Comparison of ENCODE assay signal across 8 cellular contexts in the genomic region with DNA sequence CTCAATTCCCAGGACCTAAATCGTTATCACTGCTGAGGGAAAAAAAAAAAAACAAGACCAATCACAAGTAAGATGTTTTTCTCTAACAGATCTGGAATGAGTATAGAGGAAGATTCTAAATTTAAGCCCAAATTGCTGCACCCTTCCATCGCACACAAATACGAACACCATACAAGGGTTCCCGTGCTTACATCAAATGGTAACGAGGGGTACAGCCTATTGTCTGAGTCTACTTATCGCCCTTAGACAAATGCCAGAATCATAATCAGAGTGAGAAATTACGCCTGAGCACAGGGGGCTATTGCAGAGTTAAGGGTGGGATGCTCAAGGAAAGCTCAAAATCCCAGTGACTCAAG. TPM values are rescaled to one million over a fixed set of nuclear protein-coding genes. Genes with fewer than 3 reads are reported as not detected.
DNase-seq lines count a peak whose midpoint lies in the region; ATAC-seq and TF ChIP-seq lines count a peak whose summit lies in the region.

No MANE protein-coding gene starts in this region.

- no peak for TF ChIP-seq CTCF in BE2C (IDR thresholded peaks at IDR 0.05; ENCODE audit: low read depth, low read length)
- TF ChIP-seq CTCF in HEK293 (tag by site-specific recombination; IDR thresholded peaks at IDR 0.05), result no peak

- peak overlapping the region; percentile 95 to 98 for H3K27ac Mint-ChIP-seq in activated naive CD4-positive, alpha-beta T cell treated with anti-CD3 and anti-CD28 coated beads, Interleukin-2, amount 50 U/mL, for 72 hours
- peak overlapping the region; percentile 100 for H3K27ac Mint-ChIP-seq in stimulated activated naive CD8-positive, alpha-beta T cell treated with anti-CD3 and anti-CD28 coated beads, Interleukin-15, amount 100 ng/mL, for 72 hours

- no peaks in the 10 kb centered on the region for H3K36me3 ChIP-seq in BE2C
- no peaks in the 10 kb centered on the region for H3K36me3 ChIP-seq in HEK293 (ENCODE audit: control insufficient read depth in 2 of 2, insufficient read depth in 1 of 2, low read length in 2 of 2)
- H3K36me3 ChIP-seq in iPS-15b (ENCODE audit: control insufficient read depth, insufficient read depth, low read length), result no peaks in the 10 kb centered on the region

- ATAC-seq in activated naive CD4-positive, alpha-beta T cell treated with anti-CD3 and anti-CD28 coated beads, Interleukin-2, amount 50 U/mL, for 72 hours, result peak in 1 of 2 donors; percentile 14
- peak; percentile 27 for ATAC-seq in stimulated activated naive CD8-positive, alpha-beta T cell treated with anti-CD3 and anti-CD28 coated beads, Interleukin-15, amount 100 ng/mL, for 72 hours
- ATAC-seq in GM21825 (IDR thresholded peaks at IDR 0.05; ENCODE audit: unreplicated experiment), result no peak

- H3K27me3 ChIP-seq in BE2C (no peaks in the 10 kb centered on the region), iPS-15b (ENCODE audit: control insufficient read depth, insufficient read depth, low read length) (no peaks in the 10 kb centered on the region)

- H3K9ac ChIP-seq in iPS-15b (ENCODE audit: low read depth, low read length), result peak overlapping the region; percentile 80

- H3K27me3 Mint-ChIP-seq in stimulated activated naive CD8-positive, alpha-beta T cell treated with anti-CD3 and anti-CD28 coated beads, Interleukin-15, amount 100 ng/mL, for 72 hours, result peaks cover 6% of the 10 kb centered on the region

- H3K9me3 ChIP-seq in BE2C, result no peaks in the 10 kb centered on the region
- no peaks in the 10 kb centered on the region for H3K9me3 ChIP-seq in HEK293 (ENCODE audit: control insufficient read depth, insufficient read depth, low read depth, low read length)
- no peaks in the 10 kb centered on the region for H3K9me3 ChIP-seq in iPS-15b (ENCODE audit: control insufficient read depth, insufficient read depth, low read length)

- peaks cover 0 to 5% of the 10 kb centered on the region in 2 donors for H3K36me3 Mint-ChIP-seq in activated naive CD4-positive, alpha-beta T cell treated with anti-CD3 and anti-CD28 coated beads, Interleukin-2, amount 50 U/mL, for 72 hours

- peak overlapping the region; percentile 94 to 96 for H3K4me3 Mint-ChIP-seq in stimulated activated naive CD8-positive, alpha-beta T cell treated with anti-CD3 and anti-CD28 coated beads, Interleukin-15, amount 100 ng/mL, for 72 hours

- peak overlapping the region; percentile 84 for H3K27ac ChIP-seq in HEK293 (ENCODE audit: extremely low read depth, low read depth, low read length)

- no peaks in the 10 kb centered on the region for H3K9me3 Mint-ChIP-seq in activated naive CD4-positive, alpha-beta T cell treated with anti-CD3 and anti-CD28 coated beads, Interleukin-2, amount 50 U/mL, for 72 hours
- H3K9me3 Mint-ChIP-seq in stimulated activated naive CD8-positive, alpha-beta T cell treated with anti-CD3 and anti-CD28 coated beads, Interleukin-15, amount 100 ng/mL, for 72 hours, result no peaks in the 10 kb centered on the region

- H3K4me3 ChIP-seq in BE2C (ENCODE audit: low read depth, low read length), result peak overlapping the region; percentile 96
- H3K4me3 ChIP-seq in HEK293 (ENCODE audit: low read depth, low read length), result peak overlapping the region; percentile 77
- peak overlapping the region; percentile 94 for H3K4me3 ChIP-seq in iPS-15b (ENCODE audit: low read depth, low read length)

- POLR2A ChIA-PET in HEK293 (lab: Yijun Ruan, JAX), result interaction anchor here (0.7 kb wide), 1 partner anchor 68 kb away, joined by 3 read pairs; no protein-coding TSS in a partner anchor

- CTCF ChIA-PET in HEK293 (lab: Yijun Ruan, JAX), result interaction anchor here (0.5 to 0.6 kb wide), 2 partner anchors 83 to 191 kb away, joined by 4 to 7 read pairs; no protein-coding TSS in a partner anchor

- DNase-seq in BE2C, result no peak
- no peak for DNase-seq in activated naive CD4-positive, alpha-beta T cell treated with anti-CD3 and anti-CD28 coated beads, Interleukin-2, amount 50 U/mL, for 72 hours (ENCODE audit: low spot score in 2 of 2)
- DNase-seq in stimulated activated naive CD8-positive, alpha-beta T cell treated with anti-CD3 and anti-CD28 coated beads, Interleukin-15, amount 100 ng/mL, for 72 hours, result no peak
- DNase-seq in stimulated activated naive CD4-positive, alpha-beta T cell treated with Interleukin-2 at 50 U/mL for 16 hours (lab: John Stamatoyannopoulos, UW), result no peak
- no peak for DNase-seq in activated CD8-positive, alpha-beta memory T cell treated with anti-CD3 and anti-CD28 coated beads, Interleukin-2, amount 50 U/mL, for 4 hours

- H3K4me1 ChIP-seq in BE2C (peaks cover under 1% of the 10 kb centered on the region; the same call in 1 of the 2 replicates), HEK293 (ENCODE audit: control insufficient read depth, insufficient read depth, low read length) (peaks cover under 1% of the 10 kb centered on the region; the same call in 1 of the 2 replicates), iPS-15b (ENCODE audit: control insufficient read depth, insufficient read depth, low read length) (no peaks in the 10 kb centered on the region)

- peaks cover 25% of the 10 kb centered on the region for H3K4me1 Mint-ChIP-seq in stimulated activated naive CD8-positive, alpha-beta T cell treated with anti-CD3 and anti-CD28 coated beads, Interleukin-15, amount 100 ng/mL, for 72 hours

TF ChIP-seq in HEK293, 187 proteins besides CTCF, POLR2A, EP300 and RAD21:
- TF ChIP-seq KLF8 (tag by site-specific recombination; IDR thresholded peaks at IDR 0.05) (no peak), ZFP41 (tag by site-specific recombination; IDR thresholded peaks at IDR 0.05; ENCODE audit: borderline replicate concordance) (no peak), ZNF792 (tag by site-specific recombination; IDR thresholded peaks at IDR 0.05) (no peak), ZNF184 (tag by site-specific recombination; IDR thresholded peaks at IDR 0.05) (no peak), ZNF214 (tag by site-specific recombination; IDR thresholded peaks at IDR 0.05; ENCODE audit: borderline replicate concordance) (0 out of 2 replicates have a peak, but pooled peaks have one; percentile 12)
- TF ChIP-seq, protein P1, sequence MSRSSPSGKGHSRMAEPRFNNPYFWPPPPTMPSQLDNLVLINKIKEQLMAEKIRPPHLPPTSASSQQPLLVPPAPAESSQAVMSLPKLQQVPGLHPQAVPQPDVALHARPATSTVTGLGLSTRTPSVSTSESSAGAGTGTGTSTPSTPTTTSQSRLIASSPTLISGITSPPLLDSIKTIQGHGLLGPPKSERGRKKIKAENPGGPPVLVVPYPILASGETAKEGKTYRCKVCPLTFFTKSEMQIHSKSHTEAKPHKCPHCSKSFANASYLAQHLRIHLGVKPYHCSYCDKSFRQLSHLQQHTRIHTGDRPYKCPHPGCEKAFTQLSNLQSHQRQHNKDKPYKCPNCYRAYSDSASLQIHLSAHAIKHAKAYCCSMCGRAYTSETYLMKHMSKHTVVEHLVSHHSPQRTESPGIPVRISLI (tag by site-specific recombination; IDR thresholded peaks at IDR 0.05), result peak; percentile 65; the same call in 1 of the 2 replicates
- TF ChIP-seq, protein P2, sequence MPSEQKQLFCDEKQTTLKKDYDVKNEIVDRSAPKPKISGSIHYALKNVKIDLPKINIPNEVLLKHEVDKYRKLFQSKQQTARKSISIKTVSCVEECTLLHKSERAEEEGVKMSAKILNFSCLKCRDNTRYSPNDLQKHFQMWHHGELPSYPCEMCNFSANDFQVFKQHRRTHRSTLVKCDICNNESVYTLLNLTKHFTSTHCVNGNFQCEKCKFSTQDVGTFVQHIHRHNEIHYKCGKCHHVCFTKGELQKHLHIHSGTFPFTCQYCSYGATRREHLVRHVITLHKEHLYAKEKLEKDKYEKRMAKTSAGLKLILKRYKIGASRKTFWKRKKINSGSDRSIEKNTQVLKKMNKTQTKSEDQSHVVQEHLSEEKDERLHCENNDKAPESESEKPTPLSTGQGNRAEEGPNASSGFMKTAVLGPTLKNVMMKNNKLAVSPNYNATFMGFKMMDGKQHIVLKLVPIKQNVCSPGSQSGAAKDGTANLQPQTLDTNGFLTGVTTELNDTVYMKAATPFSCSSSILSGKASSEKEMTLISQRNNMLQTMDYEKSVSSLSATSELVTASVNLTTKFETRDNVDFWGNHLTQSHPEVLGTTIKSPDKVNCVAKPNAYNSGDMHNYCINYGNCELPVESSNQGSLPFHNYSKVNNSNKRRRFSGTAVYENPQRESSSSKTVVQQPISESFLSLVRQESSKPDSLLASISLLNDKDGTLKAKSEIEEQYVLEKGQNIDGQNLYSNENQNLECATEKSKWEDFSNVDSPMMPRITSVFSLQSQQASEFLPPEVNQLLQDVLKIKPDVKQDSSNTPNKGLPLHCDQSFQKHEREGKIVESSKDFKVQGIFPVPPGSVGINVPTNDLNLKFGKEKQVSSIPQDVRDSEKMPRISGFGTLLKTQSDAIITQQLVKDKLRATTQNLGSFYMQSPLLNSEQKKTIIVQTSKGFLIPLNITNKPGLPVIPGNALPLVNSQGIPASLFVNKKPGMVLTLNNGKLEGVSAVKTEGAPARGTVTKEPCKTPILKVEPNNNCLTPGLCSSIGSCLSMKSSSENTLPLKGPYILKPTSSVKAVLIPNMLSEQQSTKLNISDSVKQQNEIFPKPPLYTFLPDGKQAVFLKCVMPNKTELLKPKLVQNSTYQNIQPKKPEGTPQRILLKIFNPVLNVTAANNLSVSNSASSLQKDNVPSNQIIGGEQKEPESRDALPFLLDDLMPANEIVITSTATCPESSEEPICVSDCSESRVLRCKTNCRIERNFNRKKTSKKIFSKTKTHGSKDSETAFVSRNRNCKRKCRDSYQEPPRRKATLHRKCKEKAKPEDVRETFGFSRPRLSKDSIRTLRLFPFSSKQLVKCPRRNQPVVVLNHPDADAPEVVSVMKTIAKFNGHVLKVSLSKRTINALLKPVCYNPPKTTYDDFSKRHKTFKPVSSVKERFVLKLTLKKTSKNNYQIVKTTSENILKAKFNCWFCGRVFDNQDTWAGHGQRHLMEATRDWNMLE (tag by site-specific recombination; conservative IDR thresholded peaks at IDR 0.05; ENCODE audit: low read depth), result no peak

RNA-seq across cellular contexts. Expression of gene ZC3H13, which starts 0.6 kb away (rescaled TPM):
- 32.1 TPM for polyA plus RNA-seq in BE2C (2012; ENCODE audit: insufficient read depth, insufficient read length, low read depth)
- 10 to 100 TPM; 36.9 to 47.9 TPM for total RNA-seq in activated naive CD4-positive, alpha-beta T cell treated with anti-CD3 and anti-CD28 coated beads, Interleukin-2, amount 50 U/mL, for 72 hours

RNA-seq across cellular contexts. Expression of gene CPB2, which starts 52.9 kb away (rescaled TPM):
- not detected for polyA plus RNA-seq in BE2C (2012; ENCODE audit: insufficient read depth, insufficient read length, low read depth)
- total RNA-seq in activated naive CD4-positive, alpha-beta T cell treated with anti-CD3 and anti-CD28 coated beads, Interleukin-2, amount 50 U/mL, for 72 hours, result not detected
